In the genomic region with DNA sequence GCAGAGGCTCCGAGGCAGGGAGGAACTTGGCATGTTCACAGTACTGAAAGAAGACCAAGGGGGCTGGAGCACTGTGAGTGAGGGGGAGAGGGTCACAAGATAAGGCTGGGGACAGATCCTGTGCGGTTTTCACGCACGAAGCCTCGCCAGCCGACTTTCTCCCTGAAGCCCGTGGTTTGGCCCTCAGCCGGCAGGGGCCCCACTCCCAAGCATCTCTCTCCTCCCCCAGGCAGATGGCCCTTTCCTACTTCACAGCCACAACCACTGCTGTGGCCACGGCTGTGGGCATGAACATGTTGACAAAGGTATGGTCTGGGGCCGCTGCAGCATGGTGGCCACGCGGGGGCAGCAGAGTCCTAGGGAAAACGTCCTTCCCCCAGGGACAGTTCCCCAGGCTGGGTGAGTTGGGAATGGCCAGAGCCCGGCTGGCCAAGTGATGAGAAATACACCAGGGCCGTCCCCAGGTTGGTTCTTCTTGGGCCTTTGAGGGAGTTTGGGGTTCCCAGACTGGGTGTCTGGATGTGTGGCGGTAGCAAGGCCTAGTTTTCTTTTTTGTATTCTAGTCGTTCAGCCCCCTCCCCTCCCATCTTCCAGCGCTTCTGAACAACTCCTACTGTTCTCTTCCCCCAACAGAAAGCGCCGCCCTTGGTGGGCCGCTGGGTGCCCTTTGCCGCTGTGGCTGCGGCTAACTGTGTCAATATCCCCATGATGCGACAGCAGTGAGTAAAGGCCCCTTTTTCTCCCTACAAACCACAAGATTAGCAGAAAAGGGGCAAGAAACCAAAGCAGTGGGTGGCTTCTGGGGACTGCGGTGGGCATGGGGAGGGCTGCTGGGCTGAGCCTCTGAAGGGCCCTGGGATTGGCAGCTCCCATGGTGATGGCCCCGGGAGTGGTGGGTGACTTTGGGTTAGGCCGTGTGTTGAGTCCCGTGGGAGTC, we compare ENCODE assay signal across 9 cellular contexts. TPM values are rescaled to one million over a fixed set of nuclear protein-coding genes. Genes with fewer than 3 reads are reported as not detected.
DNase-seq lines count a peak whose midpoint lies in the region; ATAC-seq and TF ChIP-seq lines count a peak whose summit lies in the region.
"Had no signal": no experiment of that assay in that cellular context is flagged by ENCODE, and none has a peak within 500 bp of the region (broad histone marks: within the 10 kb centered on the region; RNA-seq: fewer than 3 reads in every experiment).

No MANE protein-coding gene starts in this region.

- H3K27me3 ChIP-seq in SK-N-SH (ENCODE audit: insufficient read depth) (no peaks in the 10 kb centered on the region), cardiac muscle cell (no peaks in the 10 kb centered on the region)

- POLR2A ChIA-PET in SK-N-SH (lab: Yijun Ruan, JAX) = no interaction called here

- no peaks in the 10 kb centered on the region for H3K9me3 Mint-ChIP-seq in activated naive CD8-positive, alpha-beta T cell treated with anti-CD3 and anti-CD28 coated beads for 36 hours

- TF ChIP-seq EP300 in SK-N-SH (IDR thresholded peaks at IDR 0.05; ENCODE audit: borderline replicate concordance in 1 of 2, low read depth in 1 of 2, low read length in 1 of 2) = no peak

- no peak overlapping the region for H2AFZ ChIP-seq in SK-N-SH (ENCODE audit: low read depth)

- H3F3A ChIP-seq in SK-N-SH (replicated peaks; ENCODE audit: insufficient read depth) = peaks cover 3% of the 10 kb centered on the region

- H3K4me1 Mint-ChIP-seq in activated naive CD8-positive, alpha-beta T cell treated with anti-CD3 and anti-CD28 coated beads for 36 hours = peaks cover 6% of the 10 kb centered on the region

- H3K9me3 ChIP-seq in SK-N-SH (no peaks in the 10 kb centered on the region), cardiac muscle cell (ENCODE audit: low read depth) (no peaks in the 10 kb centered on the region)

- H3K9ac ChIP-seq in SK-N-SH = no peak overlapping the region

- no peaks in the 10 kb centered on the region for H3K9me2 ChIP-seq in SK-N-SH

- CTCF ChIA-PET in SK-N-SH (lab: Yijun Ruan, JAX) = interaction anchor here (0.9 kb wide), 2 partner anchors 77 to 101 kb away, joined by 3 read pairs; no protein-coding TSS in a partner anchor

- TF ChIP-seq CTCF in SK-N-SH (IDR thresholded peaks at IDR 0.05) (peak; percentile 89), cardiac muscle cell (IDR thresholded peaks at IDR 0.05; ENCODE audit: low read depth, low read length) (peak; percentile 94)

- peak; percentile 7 for DNase-seq in DMS153 (lab: John Stamatoyannopoulos, UW)
- DNase-seq in HT-29 (ENCODE audit: low spot score) = peak; percentile 86
- peak; percentile 87 for DNase-seq in SK-N-SH
- DNase-seq in activated naive CD8-positive, alpha-beta T cell treated with anti-CD3 and anti-CD28 coated beads for 36 hours = peak; percentile 47
- peak; percentile 90 for DNase-seq in cardiac muscle cell (ENCODE audit: low read depth in 1 of 2, low spot score in 1 of 2)
- peak; percentile 79 for DNase-seq in pons (ENCODE audit: low spot score)

- TF ChIP-seq RAD21 in SK-N-SH (IDR thresholded peaks at IDR 0.05; ENCODE audit: low read length) = peak; percentile 90

- WGBS in SK-N-SH (ENCODE audit: low lambda C conversion rate) = 57% methylated on average over 22 of the region's 28 CpGs

- H3K27ac ChIP-seq in SK-N-SH (ENCODE audit: low read depth in 2 of 2, low read length in 1 of 2) = no peak overlapping the region
- H3K27ac ChIP-seq in cardiac muscle cell = peak overlapping the region; percentile 42

- H3K4me2 ChIP-seq in SK-N-SH = no peak overlapping the region

- no peaks in the 10 kb centered on the region for H3K27me3 Mint-ChIP-seq in activated naive CD8-positive, alpha-beta T cell treated with anti-CD3 and anti-CD28 coated beads for 36 hours
- H3K27me3 Mint-ChIP-seq: activated naive CD8-positive, alpha-beta T cell had no signal

- ATAC-seq in GM18517 (IDR thresholded peaks at IDR 0.05; ENCODE audit: unreplicated experiment) (no peak), GM18861 (IDR thresholded peaks at IDR 0.05; ENCODE audit: unreplicated experiment) (no peak)

- peaks cover 8% of the 10 kb centered on the region; the same call in 1 of the 2 replicates for H3K79me2 ChIP-seq in SK-N-SH (ENCODE audit: insufficient read depth)

- peaks cover 0 to 3% of the 10 kb centered on the region in 2 experiments; a peak in 1 of 4 replicates for H3K4me1 ChIP-seq in SK-N-SH (ENCODE audit: control insufficient read depth in 1 of 2, insufficient read depth in 2 of 2, low read depth in 1 of 2, low read length in 1 of 2)
- H3K4me1 ChIP-seq in cardiac muscle cell (ENCODE audit: low read depth) = no peaks in the 10 kb centered on the region

- peaks cover 3 to 5% of the 10 kb centered on the region in 2 experiments for H3K36me3 ChIP-seq in SK-N-SH (replicated peaks in 1 of 2; ENCODE audit: control insufficient read depth in 1 of 2, insufficient read depth in 2 of 2, low read length in 1 of 2)
- peaks cover 16% of the 10 kb centered on the region for H3K36me3 ChIP-seq in cardiac muscle cell

- H3K4me3 ChIP-seq in SK-N-SH (ENCODE audit: low read depth in 2 of 2, low read length in 1 of 2) (peak overlapping the region in 1 of 2 experiments; percentile 25; a peak in 1 of 4 replicates), cardiac muscle cell (no peak overlapping the region)

- no peak overlapping the region for H3K4me3 Mint-ChIP-seq in activated naive CD8-positive, alpha-beta T cell treated with anti-CD3 and anti-CD28 coated beads for 36 hours
- H3K4me3 Mint-ChIP-seq: activated naive CD8-positive, alpha-beta T cell had no signal

- no peaks in the 10 kb centered on the region for H4K20me1 ChIP-seq in SK-N-SH (ENCODE audit: insufficient read depth)

- peaks cover under 1% of the 10 kb centered on the region for H3K36me3 Mint-ChIP-seq in activated naive CD8-positive, alpha-beta T cell treated with anti-CD3 and anti-CD28 coated beads for 36 hours

- peak overlapping the region; percentile 7 for H3K27ac Mint-ChIP-seq in activated naive CD8-positive, alpha-beta T cell treated with anti-CD3 and anti-CD28 coated beads for 36 hours
- H3K27ac Mint-ChIP-seq: activated naive CD8-positive, alpha-beta T cell had no signal

TF ChIP-seq in SK-N-SH, 30 proteins besides CTCF, POLR2A, EP300 and RAD21:
- TF ChIP-seq SMC3 (IDR thresholded peaks at IDR 0.05; ENCODE audit: low read depth, low read length) (peak; percentile 90), NFIC (IDR thresholded peaks at IDR 0.05; ENCODE audit: borderline replicate concordance) (no peak), MXI1 (IDR thresholded peaks at IDR 0.05; ENCODE audit: low read depth, low read length) (0 out of 2 replicates have a peak, but pooled peaks have one; percentile 13), CHD2 (IDR thresholded peaks at IDR 0.05; ENCODE audit: low read length, partially characterized antibody) (peak; percentile 27)
- TF ChIP-seq, protein P1, sequence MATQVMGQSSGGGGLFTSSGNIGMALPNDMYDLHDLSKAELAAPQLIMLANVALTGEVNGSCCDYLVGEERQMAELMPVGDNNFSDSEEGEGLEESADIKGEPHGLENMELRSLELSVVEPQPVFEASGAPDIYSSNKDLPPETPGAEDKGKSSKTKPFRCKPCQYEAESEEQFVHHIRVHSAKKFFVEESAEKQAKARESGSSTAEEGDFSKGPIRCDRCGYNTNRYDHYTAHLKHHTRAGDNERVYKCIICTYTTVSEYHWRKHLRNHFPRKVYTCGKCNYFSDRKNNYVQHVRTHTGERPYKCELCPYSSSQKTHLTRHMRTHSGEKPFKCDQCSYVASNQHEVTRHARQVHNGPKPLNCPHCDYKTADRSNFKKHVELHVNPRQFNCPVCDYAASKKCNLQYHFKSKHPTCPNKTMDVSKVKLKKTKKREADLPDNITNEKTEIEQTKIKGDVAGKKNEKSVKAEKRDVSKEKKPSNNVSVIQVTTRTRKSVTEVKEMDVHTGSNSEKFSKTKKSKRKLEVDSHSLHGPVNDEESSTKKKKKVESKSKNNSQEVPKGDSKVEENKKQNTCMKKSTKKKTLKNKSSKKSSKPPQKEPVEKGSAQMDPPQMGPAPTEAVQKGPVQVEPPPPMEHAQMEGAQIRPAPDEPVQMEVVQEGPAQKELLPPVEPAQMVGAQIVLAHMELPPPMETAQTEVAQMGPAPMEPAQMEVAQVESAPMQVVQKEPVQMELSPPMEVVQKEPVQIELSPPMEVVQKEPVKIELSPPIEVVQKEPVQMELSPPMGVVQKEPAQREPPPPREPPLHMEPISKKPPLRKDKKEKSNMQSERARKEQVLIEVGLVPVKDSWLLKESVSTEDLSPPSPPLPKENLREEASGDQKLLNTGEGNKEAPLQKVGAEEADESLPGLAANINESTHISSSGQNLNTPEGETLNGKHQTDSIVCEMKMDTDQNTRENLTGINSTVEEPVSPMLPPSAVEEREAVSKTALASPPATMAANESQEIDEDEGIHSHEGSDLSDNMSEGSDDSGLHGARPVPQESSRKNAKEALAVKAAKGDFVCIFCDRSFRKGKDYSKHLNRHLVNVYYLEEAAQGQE (IDR thresholded peaks at IDR 0.05; ENCODE audit: low read depth, low read length) = peak; percentile 19; the same call in 1 of the 2 replicates

RNA-seq across cellular contexts. Expression of a gene that starts 14.4 kb away (rescaled TPM):
- total RNA-seq in HT-29 (2014; rRNA removed; shearing (Covaris generic)) = 27.5 and 27.6 TPM in 2 replicates
- 22.8 and 29.8 TPM in 2 replicates for polyA plus RNA-seq in SK-N-SH (2012; rRNA removed)
- 16.7 and 23.9 TPM in 2 replicates for polyA plus RNA-seq in SK-N-SH (2012; cell fraction: cytosol; rRNA removed)
- 11.2 and 13.4 TPM in 2 replicates for polyA plus RNA-seq in SK-N-SH (2012; cell fraction: nucleus; rRNA removed)
- 10 to 100 TPM; 11.8 to 12.0 TPM for total RNA-seq in activated naive CD8-positive, alpha-beta T cell treated with anti-CD3 and anti-CD28 coated beads for 36 hours
- total RNA-seq in cardiac muscle cell = 40.6 and 43.9 TPM in 2 replicates
- polyA plus RNA-seq in cardiac muscle cell = 14.2 and 17.1 TPM in 2 replicates

RNA-seq across cellular contexts. Expression of a gene that starts 14.9 kb away (rescaled TPM):
- total RNA-seq in HT-29 (2014; rRNA removed; shearing (Covaris generic)) = 20.8 and 33.4 TPM in 2 replicates
- polyA plus RNA-seq in SK-N-SH (2012; rRNA removed) = 10.2 and 10.6 TPM in 2 replicates
- 4.6 and 7.4 TPM in 2 replicates for polyA plus RNA-seq in SK-N-SH (2012; cell fraction: cytosol; rRNA removed)
- 26.6 and 27.1 TPM in 2 replicates for polyA plus RNA-seq in SK-N-SH (2012; cell fraction: nucleus; rRNA removed)
- total RNA-seq in activated naive CD8-positive, alpha-beta T cell treated with anti-CD3 and anti-CD28 coated beads for 36 hours = 10 to 100 TPM; 23.6 to 28.0 TPM
- 10.5 and 14.2 TPM in 2 replicates for total RNA-seq in cardiac muscle cell
- polyA plus RNA-seq in cardiac muscle cell = 18.6 and 26.1 TPM in 2 replicates

RNA-seq across cellular contexts. Expression of a gene that starts 15.2 kb away (rescaled TPM):
- total RNA-seq in HT-29 (2014; rRNA removed; shearing (Covaris generic)) = 4.5 and 6.0 TPM in 2 replicates
- polyA plus RNA-seq in SK-N-SH (2012; rRNA removed) (11.2 and 12.5 TPM in 2 replicates), cardiac muscle cell (42.2 and 47.3 TPM in 2 replicates)
- polyA plus RNA-seq in SK-N-SH (2012; cell fraction: cytosol; rRNA removed) = 15.5 and 18.3 TPM in 2 replicates
- 4.7 and 5.6 TPM in 2 replicates for polyA plus RNA-seq in SK-N-SH (2012; cell fraction: nucleus; rRNA removed)
- total RNA-seq in activated naive CD8-positive, alpha-beta T cell treated with anti-CD3 and anti-CD28 coated beads for 36 hours = 1 to 10 TPM; 5.7 to 6.2 TPM
- total RNA-seq in cardiac muscle cell = 16.3 and 24.5 TPM in 2 replicates

Comparison
In these comparisons a context has a peak if more than half of its experiments do, and no peak if none do; other contexts are left out.
1. DNase-seq: peak in every context shown above with its lines; median percentile 90 in cardiac muscle cell; 87 in SK-N-SH; 86 in HT-29; 79 in pons; 47 in activated naive CD8-positive, alpha-beta T cell treated with anti-CD3 and anti-CD28 coated beads for 36 hours; 7 in DMS153.